ENCODE assay signal across 1 cellular context in genomic region chr22:28034760-28035401, GRCh38.
A peak's percentile ranks its signal among the peaks of the same experiment; 100 is the strongest.
TF ChIP-seq lines count a peak whose summit lies in the region.

No MANE protein-coding gene starts in this region.

TF ChIP-seq in HEK293, 187 proteins besides CTCF, POLR2A, EP300 and RAD21 (continued from another document and continues in another):
- peak; percentile 72; the same call in 1 of the 2 replicates for TF ChIP-seq ZBTB44 (tag by site-specific recombination; IDR thresholded peaks at IDR 0.05)
- peak; percentile 26; the same call in 1 of the 2 replicates for TF ChIP-seq SP2 (tag by site-specific recombination; IDR thresholded peaks at IDR 0.05)
- TF ChIP-seq ZNF140 (tag by site-specific recombination; IDR thresholded peaks at IDR 0.05) = no peak
- TF ChIP-seq ZNF311 (tag by site-specific recombination; IDR thresholded peaks at IDR 0.05; ENCODE audit: borderline replicate concordance) = no peak
- no peak for TF ChIP-seq ZNF518A (tag by site-specific recombination; conservative IDR thresholded peaks at IDR 0.05; ENCODE audit: low read depth)
- peak; percentile 92; the same call in 1 of the 2 replicates for TF ChIP-seq TSHZ1 (tag by site-specific recombination; IDR thresholded peaks at IDR 0.05; ENCODE audit: borderline replicate concordance)
- no peak for TF ChIP-seq ZNF701 (tag by site-specific recombination; IDR thresholded peaks at IDR 0.05)
- TF ChIP-seq ZBTB8A (tag by site-specific recombination; IDR thresholded peaks at IDR 0.05) = peak; percentile 18; the same call in 1 of the 2 replicates
- no peak; the same call in 1 of the 2 replicates for TF ChIP-seq ZNF629 (tag by site-specific recombination; IDR thresholded peaks at IDR 0.05)
- no peak for TF ChIP-seq ZNF211 (tag by site-specific recombination; IDR thresholded peaks at IDR 0.05; ENCODE audit: low read depth)
- 0 out of 2 replicates have a peak, but pooled peaks have one; percentile 7 for TF ChIP-seq IKZF3 (tag by site-specific recombination; IDR thresholded peaks at IDR 0.05)
- TF ChIP-seq MEIS1 (CRISPR knock-in tag; IDR thresholded peaks at IDR 0.05; ENCODE audit: borderline replicate concordance) = 0 out of 2 replicates have a peak, but pooled peaks have one; percentile 30
- TF ChIP-seq ZNF501 (tag by site-specific recombination; IDR thresholded peaks at IDR 0.05) = no peak
- 0 out of 2 replicates have a peak, but pooled peaks have one; percentile 10 for TF ChIP-seq ATF2 (tag by site-specific recombination; IDR thresholded peaks at IDR 0.05; ENCODE audit: low read depth)
- TF ChIP-seq OSR2 (tag by site-specific recombination; IDR thresholded peaks at IDR 0.05) = peak; percentile 85
- 0 out of 2 replicates have a peak, but pooled peaks have one; percentile 42 for TF ChIP-seq PRDM4 (tag by site-specific recombination; IDR thresholded peaks at IDR 0.05)
- TF ChIP-seq ZNF423 (tag by site-specific recombination; IDR thresholded peaks at IDR 0.05) = no peak; the same call in 1 of the 2 replicates
- peak; percentile 51; the same call in 1 of the 2 replicates for TF ChIP-seq ZNF843 (tag by site-specific recombination; IDR thresholded peaks at IDR 0.05)
- no peak for TF ChIP-seq ZNF580 (tag by site-specific recombination; IDR thresholded peaks at IDR 0.05)
- TF ChIP-seq HOXC10 (CRISPR knock-in tag; IDR thresholded peaks at IDR 0.05) = 0 out of 2 replicates have a peak, but pooled peaks have one; percentile 75
- TF ChIP-seq KLF1 (tag by site-specific recombination; IDR thresholded peaks at IDR 0.05) = no peak
- no peak for TF ChIP-seq ZNF521 (tag by site-specific recombination; IDR thresholded peaks at IDR 0.05)
- TF ChIP-seq YY2 (tag by site-specific recombination; IDR thresholded peaks at IDR 0.05) = peak; percentile 63
- TF ChIP-seq ZEB2 (tag by site-specific recombination; IDR thresholded peaks at IDR 0.05) = no peak
- TF ChIP-seq ZNF16 (tag by site-specific recombination; IDR thresholded peaks at IDR 0.05; ENCODE audit: low read depth) = no peak
- TF ChIP-seq YY1 (tag by site-specific recombination; IDR thresholded peaks at IDR 0.05) = peak; percentile 44; the same call in 1 of the 2 replicates
- TF ChIP-seq ZNF366 (tag by site-specific recombination; conservative IDR thresholded peaks at IDR 0.05) = peak; percentile 72
- peak; percentile 87 for TF ChIP-seq ZBTB48 (tag by site-specific recombination; IDR thresholded peaks at IDR 0.05)
- peak; percentile 47; the same call in 1 of the 2 replicates for TF ChIP-seq TCF7L2 (IDR thresholded peaks at IDR 0.05; ENCODE audit: borderline replicate concordance, low read depth, low read length)
- TF ChIP-seq ZNF24 (tag by site-specific recombination; IDR thresholded peaks at IDR 0.05) = 0 out of 2 replicates have a peak, but pooled peaks have one; percentile 22
- TF ChIP-seq ZNF548 (tag by site-specific recombination; IDR thresholded peaks at IDR 0.05) = no peak
- TF ChIP-seq ZNF571 (tag by site-specific recombination; IDR thresholded peaks at IDR 0.05) = no peak
- TF ChIP-seq PRDM1 (tag by site-specific recombination; IDR thresholded peaks at IDR 0.05) = peak; percentile 24; the same call in 1 of the 2 replicates
- no peak for TF ChIP-seq ZNF600 (tag by site-specific recombination; IDR thresholded peaks at IDR 0.05)
- TF ChIP-seq ZNF280C (tag by site-specific recombination; IDR thresholded peaks at IDR 0.05) = no peak
- no peak for TF ChIP-seq HOXA7 (CRISPR knock-in tag; IDR thresholded peaks at IDR 0.05; ENCODE audit: borderline replicate concordance)
- peak; percentile 65 for TF ChIP-seq ZNF561 (tag by site-specific recombination; IDR thresholded peaks at IDR 0.05; ENCODE audit: borderline replicate concordance)
- no peak for TF ChIP-seq ZNF488 (tag by site-specific recombination; IDR thresholded peaks at IDR 0.05)
- no peak for TF ChIP-seq ZNF335 (tag by site-specific recombination; conservative IDR thresholded peaks at IDR 0.05)
- TF ChIP-seq ZNF510 (tag by site-specific recombination; IDR thresholded peaks at IDR 0.05; ENCODE audit: insufficient replicate concordance) = peak; percentile 25
- no peak for TF ChIP-seq ZNF112 (tag by site-specific recombination; IDR thresholded peaks at IDR 0.05)
- TF ChIP-seq ZNF19 (tag by site-specific recombination; IDR thresholded peaks at IDR 0.05; ENCODE audit: low read depth) = 0 out of 2 replicates have a peak, but pooled peaks have one; percentile 20
- TF ChIP-seq INSM2 (tag by site-specific recombination; IDR thresholded peaks at IDR 0.05) = 0 out of 2 replicates have a peak, but pooled peaks have one; percentile 14
